In genomic region chr14:94998110-94998509, GRCh38 we compare ENCODE assay signal across 17 cellular contexts.
DNase-seq lines count a peak whose midpoint lies in the region; ATAC-seq, FAIRE-seq and TF ChIP-seq lines count a peak whose summit lies in the region.
"Had no signal": no experiment of that assay in that cellular context is flagged by ENCODE, and none has a peak within 500 bp of the region (broad histone marks: within the 10 kb centered on the region; RNA-seq: fewer than 3 reads in every experiment).

No MANE protein-coding gene starts in this region.

- H4K20me1 ChIP-seq in BLaER1 treated with 17β-estradiol and CSF1 and Interleukin-3, amounts not matched to agents 10 nM and 100 nM: no peaks in the 10 kb centered on the region
- no peaks in the 10 kb centered on the region for H4K20me1 ChIP-seq in IMR-90 (ENCODE audit: insufficient read depth, low read length)
- no peaks in the 10 kb centered on the region for H4K20me1 ChIP-seq in K562 (replicated peaks; ENCODE audit: control insufficient read depth, insufficient read depth, low read length)

- no peak overlapping the region for H2BK20ac ChIP-seq in IMR-90 (ENCODE audit: low read depth, low read length)

- in situ Hi-C loops in IMR-90 (cut with MboI; ENCODE audit: low sequenced_read_pairs): no loop called here
- in situ Hi-C loops in K562 (cut with MboI): no loop called here

- H4K8ac ChIP-seq in IMR-90 (ENCODE audit: low read depth in 2 of 2, low read length in 2 of 2): no peak overlapping the region

- intact Hi-C loops in IMR-90 (cut with micrococcal nuclease) (no loop called here), K562 (cut with micrococcal nuclease) (no loop called here), adrenal gland (cut with DNase I) (no loop called here)

- CTCF ChIA-PET in IMR-90 (lab: Yijun Ruan, JAX): interaction anchor here (0.6 kb wide), 1 partner anchor 22 kb away, joined by 3 read pairs; no protein-coding TSS in a partner anchor
- CTCF ChIA-PET in K562 (lab: Yijun Ruan, JAX; ENCODE audit: low intra/inter-chr PET ratio): no interaction called here

- no peak for FAIRE-seq in K562 (lab: Jason Lieb, UNC)
- FAIRE-seq: D721Med, GM12892, GM18507 had no signal

- no peak overlapping the region for H2BK5ac ChIP-seq in IMR-90 (ENCODE audit: low read depth, low read length, poor library complexity, severe bottlenecking)

- TF ChIP-seq CTCF in IMR-90 (conservative IDR thresholded peaks at IDR 0.05; ENCODE audit: low read depth, low read length) (no peak), K562 (IDR thresholded peaks at IDR 0.05 in 2 of 3, conservative IDR thresholded peaks at IDR 0.05 in 1 of 3; ENCODE audit: insufficient read depth in 2 of 3, low read depth in 1 of 3, low read length in 3 of 3) (no peak), adrenal gland (IDR thresholded peaks at IDR 0.05) (no peak)

- H3K36me3 ChIP-seq in BLaER1 treated with 17β-estradiol and CSF1 and Interleukin-3, amounts not matched to agents 10 nM and 100 nM: no peaks in the 10 kb centered on the region
- H3K36me3 ChIP-seq in IMR-90 (ENCODE audit: control insufficient read depth, insufficient read depth, low read length) (no peaks in the 10 kb centered on the region), K562 (ENCODE audit: control insufficient read depth, insufficient read depth, low read length) (no peaks in the 10 kb centered on the region), adrenal gland (replicated peaks in 1 of 2) (no peaks in the 10 kb centered on the region)
- H3K36me3 ChIP-seq: BE2C, HAP-1 had no signal

- H3K4me3 ChIP-seq in BLaER1 treated with 17β-estradiol and CSF1 and Interleukin-3, amounts not matched to agents 10 nM and 100 nM: no peak overlapping the region
- no peak overlapping the region for H3K4me3 ChIP-seq in IMR-90 (ENCODE audit: insufficient read depth, low read depth, low read length)
- H3K4me3 ChIP-seq in K562: no peak overlapping the region
- H3K4me3 ChIP-seq in adrenal gland: no peak overlapping the region
- H3K4me3 ChIP-seq: HAP-1 had no signal

- peak overlapping the region in 3 of 11 experiments; percentile 33 to 53 (median 46); a peak in 4 of 22 replicates for H3K27ac ChIP-seq in BLaER1 treated with 17β-estradiol and CSF1 and Interleukin-3, amounts not matched to agents 10 nM and 100 nM
- H3K27ac ChIP-seq in IMR-90 (ENCODE audit: insufficient read depth, low read length) (no peak overlapping the region), K562 (ENCODE audit: extremely low read depth, low read depth, low read length) (no peak overlapping the region), adrenal gland (no peak overlapping the region)
- H3K27ac ChIP-seq: C4-2B had no signal

- no peaks in the 10 kb centered on the region for H3K9me1 ChIP-seq in IMR-90 (ENCODE audit: insufficient read depth, low read length)
- H3K9me1 ChIP-seq in K562 (ENCODE audit: control insufficient read depth, insufficient read depth, low read length): no peaks in the 10 kb centered on the region

- BruUV-seq in IMR-90 (replicated peaks; lab: Mats Ljungman, UMichigan) (no TSS peak), K562 (replicated peaks; lab: Mats Ljungman, UMichigan) (no TSS peak)

- H3K27me3 ChIP-seq in BLaER1 treated with 17β-estradiol and CSF1 and Interleukin-3, amounts not matched to agents 10 nM and 100 nM: no peaks in the 10 kb centered on the region; a peak in 1 of 22 replicates
- peaks cover 4% of the 10 kb centered on the region; the same call in 1 of the 2 replicates for H3K27me3 ChIP-seq in IMR-90 (ENCODE audit: control insufficient read depth, insufficient read depth, low read length)
- H3K27me3 ChIP-seq in K562 (ENCODE audit: control insufficient read depth in 2 of 2, insufficient read depth in 2 of 2, low read length in 2 of 2): peaks cover 0 to 24% of the 10 kb centered on the region in 2 experiments; a peak in 4 of 5 replicates
- no peaks in the 10 kb centered on the region for H3K27me3 ChIP-seq in adrenal gland
- H3K27me3 ChIP-seq: BE2C had no signal

- TF ChIP-seq POLR2A in IMR-90 (IDR thresholded peaks at IDR 0.05; ENCODE audit: low read depth, low read length): no peak
- TF ChIP-seq POLR2A in K562 (conservative IDR thresholded peaks at IDR 0.05): no peak
- TF ChIP-seq POLR2A in adrenal gland (IDR thresholded peaks at IDR 0.05): no peak

- H3K9me3 ChIP-seq in BLaER1 treated with 17β-estradiol and CSF1 and Interleukin-3, amounts not matched to agents 10 nM and 100 nM (replicated peaks in 1 of 11): no peaks in the 10 kb centered on the region
- no peaks in the 10 kb centered on the region for H3K9me3 ChIP-seq in IMR-90 (ENCODE audit: control insufficient read depth, insufficient read depth, low read length)
- H3K9me3 ChIP-seq in K562 (replicated peaks; ENCODE audit: control insufficient read depth, insufficient read depth, low read depth, low read length): no peaks in the 10 kb centered on the region
- H3K9me3 ChIP-seq in adrenal gland (replicated peaks in 1 of 3): no peaks in the 10 kb centered on the region
- H3K9me3 ChIP-seq: BE2C, Caco-2, HAP-1 had no signal

- no peak overlapping the region for H3K14ac ChIP-seq in IMR-90 (replicated peaks; ENCODE audit: low read depth, low read length)

- H3K4me2 ChIP-seq in BLaER1 treated with 17β-estradiol and CSF1 and Interleukin-3, amounts not matched to agents 10 nM and 100 nM: peak overlapping the region in 6 of 11 experiments; percentile 14 to 80 (median 74); a peak in 10 of 22 replicates
- H3K4me2 ChIP-seq in IMR-90 (ENCODE audit: low read depth, low read length) (no peak overlapping the region), K562 (ENCODE audit: insufficient read depth, low read length) (no peak overlapping the region)

- peak overlapping the region; percentile 65 for H2AFZ ChIP-seq in IMR-90 (replicated peaks; ENCODE audit: low read length, poor library complexity)
- H2AFZ ChIP-seq in K562 (ENCODE audit: low read depth, low read length): no peak overlapping the region

- DNase-seq in IMR-90: no peak
- DNase-seq in K562 (ENCODE audit: extremely low read depth in 1 of 4, low spot score in 3 of 4): no peak
- DNase-seq in GM19240 (ENCODE audit: insufficient read length, low spot score): no peak
- DNase-seq in adrenal gland: no peak
- DNase-seq in effector CD8-positive, alpha-beta T cell (lab: John Stamatoyannopoulos, UW): no peak
- DNase-seq: ACHN; BE2C; Caco-2; CD4-positive, alpha-beta T cell; GDM1; GOT3 had no signal

- H2AK9ac ChIP-seq in IMR-90 (replicated peaks; ENCODE audit: low read depth, low read length, poor library complexity): no peak overlapping the region

- no peak overlapping the region for H3K56ac ChIP-seq in IMR-90 (ENCODE audit: extremely low read depth, insufficient read depth, low read length)

- H4K91ac ChIP-seq in IMR-90 (ENCODE audit: insufficient read depth, low read depth, low read length): no peak overlapping the region

- no peaks in the 10 kb centered on the region for H3K79me1 ChIP-seq in IMR-90 (ENCODE audit: low read depth in 1 of 2, low read length in 2 of 2)

- peak overlapping the region in 1 of 11 experiments; percentile 11; a peak in 1 of 22 replicates for H3K9ac ChIP-seq in BLaER1 treated with 17β-estradiol and CSF1 and Interleukin-3, amounts not matched to agents 10 nM and 100 nM
- H3K9ac ChIP-seq in IMR-90 (ENCODE audit: low read depth, low read length) (no peak overlapping the region), K562 (ENCODE audit: insufficient read depth in 1 of 2, low read depth in 2 of 2, low read length in 2 of 2) (no peak overlapping the region)

- dilution Hi-C loops in IMR-90 (cut with HindIII; ENCODE audit: low sequenced_read_pairs, unreplicated experiment): no loop called here

- no peaks in the 10 kb centered on the region for H3K79me2 ChIP-seq in K562 (ENCODE audit: control insufficient read depth, insufficient read depth, low read length)

- no peak overlapping the region for H3K23ac ChIP-seq in IMR-90 (ENCODE audit: low read depth, low read length)

- TF ChIP-seq RAD21 in IMR-90 (IDR thresholded peaks at IDR 0.05; ENCODE audit: low read length) (no peak), K562 (CRISPR knock-in tag; conservative IDR thresholded peaks at IDR 0.05 in 1 of 2, IDR thresholded peaks at IDR 0.05 in 1 of 2) (no peak)

- H2BK15ac ChIP-seq in IMR-90 (ENCODE audit: low read depth, low read length): no peak overlapping the region

- no peak for ATAC-seq in IMR-90 (ENCODE audit: low read depth)
- ATAC-seq in K562: no peak

- H2BK120ac ChIP-seq in IMR-90 (ENCODE audit: low read depth, low read length): no peak overlapping the region

- peaks cover 11 to 26% (median 16%) of the 10 kb centered on the region in 10 experiments for H3K4me1 ChIP-seq in BLaER1 treated with 17β-estradiol and CSF1 and Interleukin-3, amounts not matched to agents 10 nM and 100 nM
- H3K4me1 ChIP-seq in IMR-90 (ENCODE audit: control insufficient read depth, insufficient read depth, low read length) (no peaks in the 10 kb centered on the region), K562 (replicated peaks in 1 of 2; ENCODE audit: control insufficient read depth in 2 of 2, insufficient read depth in 2 of 2, low read length in 2 of 2) (no peaks in the 10 kb centered on the region; a peak in 1 of 5 replicates), adrenal gland (replicated peaks in 1 of 2) (no peaks in the 10 kb centered on the region)
- H3K4me1 ChIP-seq: BE2C, Caco-2, HAP-1 had no signal

- no peak overlapping the region for H2AK5ac ChIP-seq in IMR-90 (ENCODE audit: low read depth, low read length)

- H3K18ac ChIP-seq in IMR-90 (ENCODE audit: low read depth, low read length): no peak overlapping the region

- no CpG with 5 or more reads among the region's 2 CpGs for WGBS in IMR-90 (ENCODE audit: extremely low coverage in 2 of 2, insufficient read length in 1 of 2), 2 experiments
- 0% methylated on average over 1 of the region's 2 CpGs for WGBS in K562 (ENCODE audit: insufficient coverage, low coverage, missing lambda C conversion rate)
- 67 to 78% (median 74%) methylated on average over 2 of the region's 2 CpGs for WGBS in adrenal gland, 4 donors

- POLR2A ChIA-PET in IMR-90 (lab: Charles Lee; ENCODE audit: unreplicated experiment): no interaction called here
- POLR2A ChIA-PET in K562 (lab: Yijun Ruan, JAX): no interaction called here

- no peak for TF ChIP-seq EP300 in K562 (IDR thresholded peaks at IDR 0.05; ENCODE audit: low read length)

- no peak overlapping the region for H3K4ac ChIP-seq in IMR-90 (ENCODE audit: low read depth, low read length)

- no peak overlapping the region for H4K5ac ChIP-seq in IMR-90 (ENCODE audit: low read depth, low read length)

TF ChIP-seq in K562, 482 proteins besides CTCF, POLR2A, EP300 and RAD21:
- TF ChIP-seq ZFP36 (IDR thresholded peaks at IDR 0.05; ENCODE audit: low read depth, low read length, partially characterized antibody) (peak; percentile 51), CHD4 (IDR thresholded peaks at IDR 0.05; ENCODE audit: insufficient read depth, insufficient replicate concordance, low read depth, low read length, poor library complexity, severe bottlenecking) (no peak), MAFG (tag; conservative IDR thresholded peaks at IDR 0.05) (peak; percentile 20; the same call in 1 of the 2 replicates), XRCC4 (IDR thresholded peaks at IDR 0.05; ENCODE audit: extremely low read depth, insufficient read depth, insufficient read length) (no peak)
TF ChIP-seq in K562: peak in this region for 2.

Comparison
In these comparisons a context has a peak if more than half of its experiments do, and no peak if none do; other contexts are left out.
1. H3K4me2 ChIP-seq: peak in BLaER1 treated with 17β-estradiol and CSF1 and Interleukin-3, amounts not matched to agents 10 nM and 100 nM (6 of 11); none in IMR-90 (single experiment) and K562 (single experiment).